In the genomic region with DNA sequence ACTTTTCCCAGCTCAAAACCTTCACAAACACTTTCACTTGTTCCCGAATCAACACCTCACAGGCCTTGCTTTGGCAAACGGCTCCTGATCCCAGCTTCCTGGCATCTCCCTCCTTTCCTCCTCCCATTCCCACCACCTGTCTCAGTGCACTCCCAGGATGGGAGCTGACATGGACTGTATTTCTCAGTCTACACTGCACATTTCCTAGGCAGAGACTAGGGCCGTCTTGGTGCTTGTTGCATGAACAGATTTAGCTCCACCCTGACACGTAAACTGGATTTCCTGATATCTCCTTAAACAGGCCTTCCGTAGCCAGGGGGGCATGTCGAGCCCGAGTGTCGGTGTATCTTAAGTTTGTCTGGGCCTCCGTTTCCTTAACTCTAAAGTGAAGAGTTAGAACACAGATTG, we compare ENCODE assay signal across 1 cellular context.
TF ChIP-seq lines count a peak whose summit lies in the region.

No MANE protein-coding gene starts in this region.

TF ChIP-seq in K562, 482 proteins besides CTCF, POLR2A, EP300 and RAD21:
- TF ChIP-seq CBX3 (IDR thresholded peaks at IDR 0.05; ENCODE audit: borderline replicate concordance in 1 of 2, low read length in 2 of 2) (0 out of 3 replicates have a peak, but pooled peaks of 1 of the 2 experiments have one; percentile 2), ZNF696 (CRISPR knock-in tag; conservative IDR thresholded peaks at IDR 0.05) (no peak), SIN3B (IDR thresholded peaks at IDR 0.05; ENCODE audit: low read depth) (no peak), CEBPG (CRISPR knock-in tag; IDR thresholded peaks at IDR 0.05) (no peak), CEBPG (tag; conservative IDR thresholded peaks at IDR 0.05 in 1 of 2, IDR thresholded peaks at IDR 0.05 in 1 of 2) (no peak), CBFA2T3 (IDR thresholded peaks at IDR 0.05) (peak; percentile 39), ATF7 (IDR thresholded peaks at IDR 0.05) (no peak), RCOR1 (IDR thresholded peaks at IDR 0.05; ENCODE audit: borderline replicate concordance in 1 of 2, low read depth in 2 of 2, low read length in 2 of 2) (0 out of 4 replicates have a peak, but pooled peaks of 1 of the 2 experiments have one; percentile 20), TEAD4 (IDR thresholded peaks at IDR 0.05; ENCODE audit: low read length) (no peak), TEAD4 (CRISPR knock-in tag; IDR thresholded peaks at IDR 0.05; ENCODE audit: borderline replicate concordance) (no peak), ZSCAN29 (IDR thresholded peaks at IDR 0.05) (peak; percentile 66; the same call in 1 of the 2 replicates), TGIF2 (CRISPR knock-in tag; IDR thresholded peaks at IDR 0.05) (no peak), REST (CRISPR knock-in tag; IDR thresholded peaks at IDR 0.05; ENCODE audit: low read depth) (no peak), TAL1 (IDR thresholded peaks at IDR 0.05) (no peak), SMAD3 (CRISPR knock-in tag; conservative IDR thresholded peaks at IDR 0.05) (no peak), NEUROD1 (IDR thresholded peaks at IDR 0.05; ENCODE audit: borderline replicate concordance, low read depth, low read length, partially characterized antibody) (no peak), CCNT2 (IDR thresholded peaks at IDR 0.05; ENCODE audit: borderline replicate concordance, extremely low read depth, insufficient read length, low read depth, low read length) (no peak), CHCHD3 (CRISPR knock-in tag; IDR thresholded peaks at IDR 0.05) (no peak), ETV6 (IDR thresholded peaks at IDR 0.05; ENCODE audit: borderline replicate concordance in 1 of 2, low read depth in 2 of 2, low read length in 1 of 2) (no peak), ETV6 (CRISPR knock-in tag; IDR thresholded peaks at IDR 0.05; ENCODE audit: borderline replicate concordance) (no peak), MNT (conservative IDR thresholded peaks at IDR 0.05) (no peak), ELF4 (CRISPR knock-in tag; IDR thresholded peaks at IDR 0.05) (no peak), SP2 (IDR thresholded peaks at IDR 0.05; ENCODE audit: extremely low read depth, low read depth, low read length, poor library complexity, severe bottlenecking) (no peak), POLR2G (IDR thresholded peaks at IDR 0.05; ENCODE audit: low read depth, low read length) (no peak), ARNT (IDR thresholded peaks at IDR 0.05) (0 out of 4 replicates have a peak, but pooled peaks of 1 of the 2 experiments have one; percentile 25), ZNF785 (CRISPR knock-in tag; IDR thresholded peaks at IDR 0.05) (no peak), MYNN (IDR thresholded peaks at IDR 0.05) (no peak), MYNN (CRISPR knock-in tag; IDR thresholded peaks at IDR 0.05) (no peak), ID3 (CRISPR knock-in tag; IDR thresholded peaks at IDR 0.05) (no peak), ID3 (tag; IDR thresholded peaks at IDR 0.05) (no peak), ZNF316 (IDR thresholded peaks at IDR 0.05) (no peak), BMI1 (IDR thresholded peaks at IDR 0.05; ENCODE audit: low read length) (no peak), RFX7 (CRISPR knock-in tag; IDR thresholded peaks at IDR 0.05) (no peak), ZNF124 (CRISPR knock-in tag; IDR thresholded peaks at IDR 0.05) (no peak), ARID3B (CRISPR knock-in tag; IDR thresholded peaks at IDR 0.05; ENCODE audit: borderline replicate concordance) (no peak), TAF9B (IDR thresholded peaks at IDR 0.05; ENCODE audit: partially characterized antibody) (no peak), SRSF1 (IDR thresholded peaks at IDR 0.05; ENCODE audit: low read depth, low read length) (no peak), KDM1A (IDR thresholded peaks at IDR 0.05) (peak in 1 of 2 experiments; percentile 11; a peak in 1 of 4 replicates), NCOA1 (IDR thresholded peaks at IDR 0.05; ENCODE audit: low read depth) (no peak), HNRNPLL (IDR thresholded peaks at IDR 0.05; ENCODE audit: low read depth, low read length, poor library complexity, severe bottlenecking) (no peak), MECOM (CRISPR knock-in tag; IDR thresholded peaks at IDR 0.05) (no peak)
- TF ChIP-seq, protein P1, sequence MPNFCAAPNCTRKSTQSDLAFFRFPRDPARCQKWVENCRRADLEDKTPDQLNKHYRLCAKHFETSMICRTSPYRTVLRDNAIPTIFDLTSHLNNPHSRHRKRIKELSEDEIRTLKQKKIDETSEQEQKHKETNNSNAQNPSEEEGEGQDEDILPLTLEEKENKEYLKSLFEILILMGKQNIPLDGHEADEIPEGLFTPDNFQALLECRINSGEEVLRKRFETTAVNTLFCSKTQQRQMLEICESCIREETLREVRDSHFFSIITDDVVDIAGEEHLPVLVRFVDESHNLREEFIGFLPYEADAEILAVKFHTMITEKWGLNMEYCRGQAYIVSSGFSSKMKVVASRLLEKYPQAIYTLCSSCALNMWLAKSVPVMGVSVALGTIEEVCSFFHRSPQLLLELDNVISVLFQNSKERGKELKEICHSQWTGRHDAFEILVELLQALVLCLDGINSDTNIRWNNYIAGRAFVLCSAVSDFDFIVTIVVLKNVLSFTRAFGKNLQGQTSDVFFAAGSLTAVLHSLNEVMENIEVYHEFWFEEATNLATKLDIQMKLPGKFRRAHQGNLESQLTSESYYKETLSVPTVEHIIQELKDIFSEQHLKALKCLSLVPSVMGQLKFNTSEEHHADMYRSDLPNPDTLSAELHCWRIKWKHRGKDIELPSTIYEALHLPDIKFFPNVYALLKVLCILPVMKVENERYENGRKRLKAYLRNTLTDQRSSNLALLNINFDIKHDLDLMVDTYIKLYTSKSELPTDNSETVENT (CRISPR knock-in tag; IDR thresholded peaks at IDR 0.05): no peak
- TF ChIP-seq, protein P2, sequence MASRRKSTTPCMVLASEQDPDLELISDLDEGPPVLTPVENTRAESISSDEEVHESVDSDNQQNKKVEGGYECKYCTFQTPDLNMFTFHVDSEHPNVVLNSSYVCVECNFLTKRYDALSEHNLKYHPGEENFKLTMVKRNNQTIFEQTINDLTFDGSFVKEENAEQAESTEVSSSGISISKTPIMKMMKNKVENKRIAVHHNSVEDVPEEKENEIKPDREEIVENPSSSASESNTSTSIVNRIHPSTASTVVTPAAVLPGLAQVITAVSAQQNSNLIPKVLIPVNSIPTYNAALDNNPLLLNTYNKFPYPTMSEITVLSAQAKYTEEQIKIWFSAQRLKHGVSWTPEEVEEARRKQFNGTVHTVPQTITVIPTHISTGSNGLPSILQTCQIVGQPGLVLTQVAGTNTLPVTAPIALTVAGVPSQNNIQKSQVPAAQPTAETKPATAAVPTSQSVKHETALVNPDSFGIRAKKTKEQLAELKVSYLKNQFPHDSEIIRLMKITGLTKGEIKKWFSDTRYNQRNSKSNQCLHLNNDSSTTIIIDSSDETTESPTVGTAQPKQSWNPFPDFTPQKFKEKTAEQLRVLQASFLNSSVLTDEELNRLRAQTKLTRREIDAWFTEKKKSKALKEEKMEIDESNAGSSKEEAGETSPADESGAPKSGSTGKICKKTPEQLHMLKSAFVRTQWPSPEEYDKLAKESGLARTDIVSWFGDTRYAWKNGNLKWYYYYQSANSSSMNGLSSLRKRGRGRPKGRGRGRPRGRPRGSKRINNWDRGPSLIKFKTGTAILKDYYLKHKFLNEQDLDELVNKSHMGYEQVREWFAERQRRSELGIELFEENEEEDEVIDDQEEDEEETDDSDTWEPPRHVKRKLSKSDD (conservative IDR thresholded peaks at IDR 0.05; ENCODE audit: low read length): no peak
- TF ChIP-seq, protein P3, sequence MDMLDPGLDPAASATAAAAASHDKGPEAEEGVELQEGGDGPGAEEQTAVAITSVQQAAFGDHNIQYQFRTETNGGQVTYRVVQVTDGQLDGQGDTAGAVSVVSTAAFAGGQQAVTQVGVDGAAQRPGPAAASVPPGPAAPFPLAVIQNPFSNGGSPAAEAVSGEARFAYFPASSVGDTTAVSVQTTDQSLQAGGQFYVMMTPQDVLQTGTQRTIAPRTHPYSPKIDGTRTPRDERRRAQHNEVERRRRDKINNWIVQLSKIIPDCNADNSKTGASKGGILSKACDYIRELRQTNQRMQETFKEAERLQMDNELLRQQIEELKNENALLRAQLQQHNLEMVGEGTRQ (CRISPR knock-in tag; IDR thresholded peaks at IDR 0.05): no peak
- TF ChIP-seq, protein P4, sequence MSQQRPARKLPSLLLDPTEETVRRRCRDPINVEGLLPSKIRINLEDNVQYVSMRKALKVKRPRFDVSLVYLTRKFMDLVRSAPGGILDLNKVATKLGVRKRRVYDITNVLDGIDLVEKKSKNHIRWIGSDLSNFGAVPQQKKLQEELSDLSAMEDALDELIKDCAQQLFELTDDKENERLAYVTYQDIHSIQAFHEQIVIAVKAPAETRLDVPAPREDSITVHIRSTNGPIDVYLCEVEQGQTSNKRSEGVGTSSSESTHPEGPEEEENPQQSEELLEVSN (IDR thresholded peaks at IDR 0.05; ENCODE audit: borderline replicate concordance in 1 of 2, extremely low read depth in 1 of 2, insufficient read depth in 1 of 2, insufficient read length in 1 of 2, low read depth in 1 of 2, low read length in 1 of 2, poor library complexity in 1 of 2, severe bottlenecking in 1 of 2): no peak
- TF ChIP-seq, protein P5, sequence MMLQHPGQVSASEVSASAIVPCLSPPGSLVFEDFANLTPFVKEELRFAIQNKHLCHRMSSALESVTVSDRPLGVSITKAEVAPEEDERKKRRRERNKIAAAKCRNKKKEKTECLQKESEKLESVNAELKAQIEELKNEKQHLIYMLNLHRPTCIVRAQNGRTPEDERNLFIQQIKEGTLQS (IDR thresholded peaks at IDR 0.05): no peak
- TF ChIP-seq, protein P5 (CRISPR knock-in tag; conservative IDR thresholded peaks at IDR 0.05): no peak
TF ChIP-seq in K562: peak in this region for 6.
